Comparison of ENCODE assay signal across 8 cellular contexts in genomic region chr9:112793213-112793810, GRCh38. TPM values are rescaled to one million over a fixed set of nuclear protein-coding genes. Genes with fewer than 3 reads are reported as not detected.
DNase-seq lines count a peak whose midpoint lies in the region; ATAC-seq and TF ChIP-seq lines count a peak whose summit lies in the region.

No MANE protein-coding gene starts in this region.

- no peaks in the 10 kb centered on the region for H3K27me3 Mint-ChIP-seq in memory B cell

- H3K27ac Mint-ChIP-seq in memory B cell = no peak overlapping the region

- peak in 55 of 56 donors; percentile 34 to 80 (median 62) for TF ChIP-seq CTCF in dorsolateral prefrontal cortex (IDR thresholded peaks at IDR 0.05 in 54 of 56, conservative IDR thresholded peaks at IDR 0.05 in 2 of 56; ENCODE audit: low read depth in 1 of 56, partially characterized antibody in 56 of 56)

- H3K9me3 Mint-ChIP-seq in memory B cell = no peaks in the 10 kb centered on the region

- peak overlapping the region in 30 of 59 donors; percentile 3 to 73 (median 39) for H3K27ac ChIP-seq in dorsolateral prefrontal cortex

- H3K27me3 ChIP-seq in dorsolateral prefrontal cortex = no peaks in the 10 kb centered on the region

- no peaks in the 10 kb centered on the region for H3K36me3 Mint-ChIP-seq in memory B cell

- no peak overlapping the region for H3K4me3 ChIP-seq in dorsolateral prefrontal cortex

- H3K4me3 Mint-ChIP-seq in memory B cell = no peak overlapping the region

- intact Hi-C loops in dorsolateral prefrontal cortex (cut with DNase I) = loop anchor here (5.0 to 10.0 kb wide), 3 partner anchors 41 to 81 kb away; partner anchors contain the start of genes SNX30 (in 2 of the 2) and INIP (in 1 of the 2)

- ATAC-seq in HG02852 (IDR thresholded peaks at IDR 0.05; ENCODE audit: unreplicated experiment) (peak; percentile 73), memory B cell (ENCODE audit: low read depth) (peak; percentile 99)

- peak; percentile 9 to 74 (median 52) for DNase-seq in NCI-H1417 (lab: John Stamatoyannopoulos, UW)
- no peak for DNase-seq in NCI-H1417 treated with DMSO at 0.1 percent for 48 hours (lab: John Stamatoyannopoulos, UW)
- peak; percentile 44 to 87 for DNase-seq in NCI-H524 (lab: John Stamatoyannopoulos, UW)
- DNase-seq in activated CD4-positive, alpha-beta T cell treated with anti-CD3 and anti-CD28 coated beads, Interleukin-2, amount 50 U/mL, for 24 hours (ENCODE audit: low read depth in 1 of 2, low spot score in 1 of 2) = peak; percentile 69 to 72
- peak in 9 of 10 donors; percentile 56 to 88 (median 72) for DNase-seq in dorsolateral prefrontal cortex
- peak; percentile 80 for DNase-seq in memory B cell (ENCODE audit: low spot score in 2 of 2)
- peak; percentile 62 for DNase-seq in stimulated activated CD8-positive, alpha-beta memory T cell treated with anti-CD3 and anti-CD28 coated beads, Interleukin-7, amount 100 ng/mL, for 24 hours (ENCODE audit: low read depth)

- H3K4me1 Mint-ChIP-seq in memory B cell = peaks cover 10% of the 10 kb centered on the region

RNA-seq across cellular contexts. Expression of gene SNX30, which starts 42.8 kb away (rescaled TPM):
- total RNA-seq in dorsolateral prefrontal cortex = 10 to 100 TPM; 19.1 to 51.5 (median 35.4) TPM
